In genomic region chr10:12617205-12618175, GRCh38 we compare ENCODE assay signal across 14 cellular contexts.
A peak's percentile ranks its signal among the peaks of the same experiment; 100 is the strongest.
DNase-seq lines count a peak whose midpoint lies in the region; ATAC-seq and TF ChIP-seq lines count a peak whose summit lies in the region.
"Had no signal": no experiment of that assay in that cellular context is flagged by ENCODE, and none has a peak within 500 bp of the region (broad histone marks: within the 10 kb centered on the region; RNA-seq: fewer than 3 reads in every experiment).

No MANE protein-coding gene starts in this region.

- no peak for ATAC-seq in activated T-cell treated with anti-CD3 and anti-CD28 coated beads, Interleukin-2, amount 50 U/mL, for 72 hours (replicated peaks in 1 of 2)
- ATAC-seq in body of pancreas: peak; percentile 30
- ATAC-seq in stimulated activated memory B cell treated with anti-CD40 and anti-IgM and Interleukin-4, amounts not matched to agents 10 μg/mL and 1 μg/mL and 100 μg/mL, for 72 hours: peak; percentile 67
- ATAC-seq: activated CD8-positive, alpha-beta T cell treated with anti-CD3 and anti-CD28 coated beads, Interleukin-2, amount 10 ng/mL, durations not matched to agents 7 days and 5 days; activated T-helper 17 cell treated with anti-CD3 and anti-CD28 coated beads, Interleukin-2, amount 50 U/mL, for 72 hours; right lobe of liver had no signal

- no peaks in the 10 kb centered on the region for H3K27me3 Mint-ChIP-seq in activated T-cell treated with anti-CD3 and anti-CD28 coated beads, Interleukin-2, amount 50 U/mL, for 72 hours (ENCODE audit: low read depth)
- no peaks in the 10 kb centered on the region for H3K27me3 Mint-ChIP-seq in activated T-cell treated with anti-CD3 and anti-CD28 coated beads, Interleukin-2, amount 50 U/mL, for 24 hours
- no peaks in the 10 kb centered on the region for H3K27me3 Mint-ChIP-seq in IgD-negative memory B cell
- no peaks in the 10 kb centered on the region for H3K27me3 Mint-ChIP-seq in stimulated activated memory B cell treated with anti-CD40 and anti-IgM and Interleukin-4, amounts not matched to agents 10 μg/mL and 1 μg/mL and 100 μg/mL, for 72 hours
- H3K27me3 Mint-ChIP-seq: activated T-helper 17 cell treated with anti-CD3 and anti-CD28 coated beads, Interleukin-2, amount 50 U/mL, for 72 hours had no signal

- H3K9me3 ChIP-seq in body of pancreas: no peaks in the 10 kb centered on the region
- H3K9me3 ChIP-seq: right lobe of liver had no signal

- no peak for DNase-seq in activated T-cell treated with anti-CD3 and anti-CD28 coated beads, Interleukin-2, amount 50 U/mL, for 72 hours
- no peak for DNase-seq in activated T-cell treated with anti-CD3 and anti-CD28 coated beads, Interleukin-2, amount 50 U/mL, for 24 hours
- DNase-seq in body of pancreas (peak in 1 of 4 donors; percentile 40), T-helper 2 cell (no peak), NCI-H2171 (lab: John Stamatoyannopoulos, UW) (no peak)
- no peak for DNase-seq in effector CD8-positive, alpha-beta T cell (lab: John Stamatoyannopoulos, UW)
- DNase-seq: activated CD8-positive, alpha-beta T cell treated with anti-CD3 and anti-CD28 coated beads, Interleukin-2, amount 10 ng/mL, durations not matched to agents 7 days and 5 days; erythroblast; OCI-M1; right lobe of liver had no signal

- H3K36me3 Mint-ChIP-seq in activated T-cell treated with anti-CD3 and anti-CD28 coated beads, Interleukin-2, amount 50 U/mL, for 72 hours (ENCODE audit: insufficient read depth in 2 of 2): no peaks in the 10 kb centered on the region
- H3K36me3 Mint-ChIP-seq in activated T-cell treated with anti-CD3 and anti-CD28 coated beads, Interleukin-2, amount 50 U/mL, for 24 hours (ENCODE audit: low read depth): no peaks in the 10 kb centered on the region
- peaks cover 4% of the 10 kb centered on the region for H3K36me3 Mint-ChIP-seq in IgD-negative memory B cell
- no peaks in the 10 kb centered on the region for H3K36me3 Mint-ChIP-seq in stimulated activated memory B cell treated with anti-CD40 and anti-IgM and Interleukin-4, amounts not matched to agents 10 μg/mL and 1 μg/mL and 100 μg/mL, for 72 hours

- no peak overlapping the region for H3K4me3 ChIP-seq in body of pancreas
- H3K4me3 ChIP-seq: right lobe of liver, SK-N-MC had no signal

- TF ChIP-seq POLR2A in body of pancreas (IDR thresholded peaks at IDR 0.05): no peak

- no peaks in the 10 kb centered on the region for H3K27me3 ChIP-seq in body of pancreas
- H3K27me3 ChIP-seq: right lobe of liver had no signal

- whole genome bisulfite sequencing in body of pancreas, 2 donors: 33 to 47% methylated on average over 14 of the region's 14 CpGs

- no peaks in the 10 kb centered on the region for H3K9me3 Mint-ChIP-seq in activated T-cell treated with anti-CD3 and anti-CD28 coated beads, Interleukin-2, amount 50 U/mL, for 72 hours
- H3K9me3 Mint-ChIP-seq in activated T-cell treated with anti-CD3 and anti-CD28 coated beads, Interleukin-2, amount 50 U/mL, for 24 hours: no peaks in the 10 kb centered on the region
- H3K9me3 Mint-ChIP-seq in IgD-negative memory B cell: no peaks in the 10 kb centered on the region
- no peaks in the 10 kb centered on the region for H3K9me3 Mint-ChIP-seq in stimulated activated memory B cell treated with anti-CD40 and anti-IgM and Interleukin-4, amounts not matched to agents 10 μg/mL and 1 μg/mL and 100 μg/mL, for 72 hours
- H3K9me3 Mint-ChIP-seq: activated T-helper 17 cell treated with anti-CD3 and anti-CD28 coated beads, Interleukin-2, amount 50 U/mL, for 72 hours had no signal

- peak overlapping the region in 1 of 4 donors; percentile 38 for H3K27ac ChIP-seq in body of pancreas
- H3K27ac ChIP-seq: right lobe of liver, SK-N-MC had no signal

- no peaks in the 10 kb centered on the region for H3K36me3 ChIP-seq in body of pancreas (replicated peaks in 1 of 2; ENCODE audit: insufficient read depth in 1 of 2, low read depth in 2 of 2)
- H3K36me3 ChIP-seq: right lobe of liver had no signal

- intact Hi-C loops in body of pancreas (cut with DNase I): no loop called here

- no peak overlapping the region for H3K4me3 Mint-ChIP-seq in activated T-cell treated with anti-CD3 and anti-CD28 coated beads, Interleukin-2, amount 50 U/mL, for 72 hours
- H3K4me3 Mint-ChIP-seq in activated T-cell treated with anti-CD3 and anti-CD28 coated beads, Interleukin-2, amount 50 U/mL, for 24 hours: no peak overlapping the region
- H3K4me3 Mint-ChIP-seq in IgD-negative memory B cell: peak overlapping the region in 1 of 4 donors; percentile 66
- peak overlapping the region; percentile 41 for H3K4me3 Mint-ChIP-seq in stimulated activated memory B cell treated with anti-CD40 and anti-IgM and Interleukin-4, amounts not matched to agents 10 μg/mL and 1 μg/mL and 100 μg/mL, for 72 hours
- H3K4me3 Mint-ChIP-seq: activated CD8-positive, alpha-beta T cell treated with anti-CD3 and anti-CD28 coated beads, Interleukin-2, amount 10 ng/mL, durations not matched to agents 7 days and 5 days; activated T-helper 17 cell treated with anti-CD3 and anti-CD28 coated beads, Interleukin-2, amount 50 U/mL, for 72 hours had no signal

- H3K4me1 Mint-ChIP-seq in activated T-cell treated with anti-CD3 and anti-CD28 coated beads, Interleukin-2, amount 50 U/mL, for 72 hours (ENCODE audit: low read depth): peaks cover 4% of the 10 kb centered on the region
- peaks cover 10% of the 10 kb centered on the region for H3K4me1 Mint-ChIP-seq in activated T-cell treated with anti-CD3 and anti-CD28 coated beads, Interleukin-2, amount 50 U/mL, for 24 hours (ENCODE audit: low read depth)
- H3K4me1 Mint-ChIP-seq in IgD-negative memory B cell: peaks cover 28 to 36% (median 36%) of the 10 kb centered on the region in 3 donors
- H3K4me1 Mint-ChIP-seq in stimulated activated memory B cell treated with anti-CD40 and anti-IgM and Interleukin-4, amounts not matched to agents 10 μg/mL and 1 μg/mL and 100 μg/mL, for 72 hours: peaks cover 45% of the 10 kb centered on the region

- peak in 4 of 7 experiments; percentile 4 to 21 (median 18) for TF ChIP-seq CTCF in body of pancreas (IDR thresholded peaks at IDR 0.05)

- H3K4me1 ChIP-seq in body of pancreas: peaks cover 14% of the 10 kb centered on the region

- peak overlapping the region; percentile 55 for H3K27ac Mint-ChIP-seq in activated T-cell treated with anti-CD3 and anti-CD28 coated beads, Interleukin-2, amount 50 U/mL, for 72 hours
- H3K27ac Mint-ChIP-seq in activated T-cell treated with anti-CD3 and anti-CD28 coated beads, Interleukin-2, amount 50 U/mL, for 24 hours: no peak overlapping the region
- H3K27ac Mint-ChIP-seq in IgD-negative memory B cell: peak overlapping the region in 2 of 3 donors; percentile 36 to 41
- H3K27ac Mint-ChIP-seq in stimulated activated memory B cell treated with anti-CD40 and anti-IgM and Interleukin-4, amounts not matched to agents 10 μg/mL and 1 μg/mL and 100 μg/mL, for 72 hours: peak overlapping the region; percentile 73
- H3K27ac Mint-ChIP-seq: activated CD8-positive, alpha-beta T cell treated with anti-CD3 and anti-CD28 coated beads, Interleukin-2, amount 10 ng/mL, durations not matched to agents 7 days and 5 days; activated T-helper 17 cell treated with anti-CD3 and anti-CD28 coated beads, Interleukin-2, amount 50 U/mL, for 72 hours had no signal

Comparison
In these comparisons a context has a peak if more than half of its experiments do, and no peak if none do; other contexts are left out.
1. ATAC-seq: peak in body of pancreas (single experiment) and stimulated activated memory B cell treated with anti-CD40 and anti-IgM and Interleukin-4, amounts not matched to agents 10 μg/mL and 1 μg/mL and 100 μg/mL, for 72 hours (single experiment); none in activated T-cell treated with anti-CD3 and anti-CD28 coated beads, Interleukin-2, amount 50 U/mL, for 72 hours (0 of 2).